In the genomic region with DNA sequence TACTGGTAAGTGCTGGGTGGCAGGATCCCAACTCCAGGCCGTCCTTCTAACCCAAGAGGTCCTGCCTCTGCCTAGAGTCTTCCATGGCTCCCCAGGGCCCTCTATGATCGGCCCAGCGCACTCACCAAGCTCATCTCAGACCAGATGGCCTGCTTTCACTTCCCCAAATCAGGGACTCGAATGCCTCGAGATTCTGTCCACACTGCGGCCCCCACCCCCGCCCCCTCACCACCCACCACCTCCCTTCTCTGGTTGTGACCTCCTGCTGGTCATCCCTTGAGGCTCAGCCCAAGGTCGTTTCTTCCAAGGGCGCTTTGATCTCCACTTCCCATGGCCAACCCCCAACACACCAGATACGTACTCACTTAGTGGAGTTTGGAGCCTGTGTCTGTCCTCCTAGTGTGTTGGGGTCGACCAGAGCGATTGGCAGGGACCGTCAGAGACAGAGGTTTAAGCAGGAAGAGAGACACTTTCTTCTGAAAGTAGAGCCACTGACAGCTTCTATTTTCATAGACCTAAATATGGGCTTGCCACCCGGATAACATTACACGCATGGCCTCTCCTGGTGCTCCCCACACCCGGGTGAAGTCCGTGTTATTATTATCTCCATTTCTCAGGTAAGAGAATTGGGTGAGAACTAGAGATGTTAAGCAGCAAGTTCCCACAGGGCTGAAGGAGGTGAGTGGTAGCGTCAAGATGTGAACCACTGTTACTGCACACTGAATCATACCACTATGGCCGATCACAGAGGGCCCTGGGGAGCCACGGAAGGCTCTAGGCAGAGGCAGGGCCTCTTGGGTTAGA, we compare ENCODE assay signal across 12 cellular contexts. TPM values are rescaled to one million over a fixed set of nuclear protein-coding genes. Genes with fewer than 3 reads are reported as not detected.
DNase-seq lines count a peak whose midpoint lies in the region; ATAC-seq and TF ChIP-seq lines count a peak whose summit lies in the region.
"Had no signal": no experiment of that assay in that cellular context is flagged by ENCODE, and none has a peak within 500 bp of the region (broad histone marks: within the 10 kb centered on the region; RNA-seq: fewer than 3 reads in every experiment).

A gene with protein sequence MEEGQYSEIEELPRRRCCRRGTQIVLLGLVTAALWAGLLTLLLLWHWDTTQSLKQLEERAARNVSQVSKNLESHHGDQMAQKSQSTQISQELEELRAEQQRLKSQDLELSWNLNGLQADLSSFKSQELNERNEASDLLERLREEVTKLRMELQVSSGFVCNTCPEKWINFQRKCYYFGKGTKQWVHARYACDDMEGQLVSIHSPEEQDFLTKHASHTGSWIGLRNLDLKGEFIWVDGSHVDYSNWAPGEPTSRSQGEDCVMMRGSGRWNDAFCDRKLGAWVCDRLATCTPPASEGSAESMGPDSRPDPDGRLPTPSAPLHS (minus strand): TSS at position 478 of the 804 bp plus-strand sequence. CDS start 2,371 bp downstream, outside the sequence.

- no peak within 1 kb of the TSS for H3K4me3 ChIP-seq in neural progenitor cell

- H3K27me3 Mint-ChIP-seq in central memory CD8-positive, alpha-beta T cell: peaks cover 30% of the 10 kb centered on the region
- H3K27me3 Mint-ChIP-seq in neural progenitor cell (ENCODE audit: insufficient read depth, low read depth): peaks cover 9% of the 10 kb centered on the region

- H3K9me3 Mint-ChIP-seq in central memory CD8-positive, alpha-beta T cell: no peaks in the 10 kb centered on the region
- H3K9me3 Mint-ChIP-seq in neural progenitor cell: no peaks in the 10 kb centered on the region

- no peak within 1 kb of the TSS for H3K27ac ChIP-seq in neural progenitor cell

- H3K9ac ChIP-seq in neural progenitor cell: no peak within 1 kb of the TSS

- peak within 1 kb of the TSS; percentile 49 for H3K27ac Mint-ChIP-seq in central memory CD8-positive, alpha-beta T cell (ENCODE audit: low read depth)
- no peak within 1 kb of the TSS for H3K27ac Mint-ChIP-seq in neural progenitor cell
- H3K27ac Mint-ChIP-seq: brain had no signal

- H4K20me1 ChIP-seq in neural progenitor cell (ENCODE audit: low read depth): no peaks in the 10 kb centered on the region

- H3K27me3 ChIP-seq in neural progenitor cell: peaks cover 35% of the 10 kb centered on the region

- intact Hi-C loops in head of caudate nucleus (cut with DNase I): no loop called here

- H3K9me3 ChIP-seq in neural progenitor cell (ENCODE audit: low read depth): no peaks in the 10 kb centered on the region

- DNase-seq in central memory CD8-positive, alpha-beta T cell (ENCODE audit: low spot score in 2 of 2): no peak
- no peak for DNase-seq in neural progenitor cell (ENCODE audit: low spot score)
- no peak for DNase-seq in head of caudate nucleus
- DNase-seq in AML-193 (lab: John Stamatoyannopoulos, UW): no peak
- DNase-seq: NCI-H1048; stimulated activated CD8-positive, alpha-beta memory T cell treated with anti-CD3 and anti-CD28 coated beads, Interleukin-4, amount 100 ng/mL, for 48 hours had no signal

- H3K79me2 ChIP-seq in neural progenitor cell (ENCODE audit: low read depth): no peaks in the 10 kb centered on the region

- H3K4me3 Mint-ChIP-seq in central memory CD8-positive, alpha-beta T cell: no peak within 1 kb of the TSS
- H3K4me3 Mint-ChIP-seq in neural progenitor cell: no peak within 1 kb of the TSS
- H3K4me3 Mint-ChIP-seq: brain had no signal

- no peak within 1 kb of the TSS for H2AFZ ChIP-seq in neural progenitor cell (replicated peaks)

- ATAC-seq in GM19452 (IDR thresholded peaks at IDR 0.05; ENCODE audit: unreplicated experiment) (peak; percentile 48), HG03097 (IDR thresholded peaks at IDR 0.05; ENCODE audit: low FRiP score, unreplicated experiment) (peak; percentile 34), GM19023 (IDR thresholded peaks at IDR 0.05; ENCODE audit: unreplicated experiment) (no peak)
- no peak for ATAC-seq in central memory CD8-positive, alpha-beta T cell (replicated peaks; ENCODE audit: extremely low read depth, poor library complexity, severe bottlenecking)

- H3K4me1 ChIP-seq in neural progenitor cell: no peaks in the 10 kb centered on the region

- TF ChIP-seq CTCF in GM12874 (IDR thresholded peaks at IDR 0.05; ENCODE audit: insufficient read depth, low read depth, low read length) (peak; percentile 11; the same call in 1 of the 2 replicates), neural progenitor cell (IDR thresholded peaks at IDR 0.05) (no peak)

- H3K36me3 ChIP-seq in neural progenitor cell: no peaks in the 10 kb centered on the region

- no peak within 1 kb of the TSS for H3K4me2 ChIP-seq in neural progenitor cell

- H3K4me1 Mint-ChIP-seq in central memory CD8-positive, alpha-beta T cell: peaks cover 28% of the 10 kb centered on the region
- H3K4me1 Mint-ChIP-seq in neural progenitor cell: no peaks in the 10 kb centered on the region
- H3K4me1 Mint-ChIP-seq: brain had no signal

- H3F3A ChIP-seq in neural progenitor cell (ENCODE audit: low read depth): no peaks in the 10 kb centered on the region

- H3K36me3 Mint-ChIP-seq in central memory CD8-positive, alpha-beta T cell (ENCODE audit: insufficient read depth): peaks cover 2% of the 10 kb centered on the region
- H3K36me3 Mint-ChIP-seq in neural progenitor cell: no peaks in the 10 kb centered on the region
- H3K36me3 Mint-ChIP-seq: brain had no signal

RNA-seq across cellular contexts. Expression of the gene that starts here (rescaled TPM):
- total RNA-seq in neural progenitor cell (ENCODE audit: low replicate concordance): not detected in 2 replicates
- total RNA-seq: pulmonary artery endothelial cell had no signal

Comparison
In these comparisons a context has a peak if more than half of its experiments do, and no peak if none do; other contexts are left out.
1. ATAC-seq: peak in GM19452 (single experiment) and HG03097 (single experiment); none in central memory CD8-positive, alpha-beta T cell (single experiment) and GM19023 (single experiment).